In the genomic region with DNA sequence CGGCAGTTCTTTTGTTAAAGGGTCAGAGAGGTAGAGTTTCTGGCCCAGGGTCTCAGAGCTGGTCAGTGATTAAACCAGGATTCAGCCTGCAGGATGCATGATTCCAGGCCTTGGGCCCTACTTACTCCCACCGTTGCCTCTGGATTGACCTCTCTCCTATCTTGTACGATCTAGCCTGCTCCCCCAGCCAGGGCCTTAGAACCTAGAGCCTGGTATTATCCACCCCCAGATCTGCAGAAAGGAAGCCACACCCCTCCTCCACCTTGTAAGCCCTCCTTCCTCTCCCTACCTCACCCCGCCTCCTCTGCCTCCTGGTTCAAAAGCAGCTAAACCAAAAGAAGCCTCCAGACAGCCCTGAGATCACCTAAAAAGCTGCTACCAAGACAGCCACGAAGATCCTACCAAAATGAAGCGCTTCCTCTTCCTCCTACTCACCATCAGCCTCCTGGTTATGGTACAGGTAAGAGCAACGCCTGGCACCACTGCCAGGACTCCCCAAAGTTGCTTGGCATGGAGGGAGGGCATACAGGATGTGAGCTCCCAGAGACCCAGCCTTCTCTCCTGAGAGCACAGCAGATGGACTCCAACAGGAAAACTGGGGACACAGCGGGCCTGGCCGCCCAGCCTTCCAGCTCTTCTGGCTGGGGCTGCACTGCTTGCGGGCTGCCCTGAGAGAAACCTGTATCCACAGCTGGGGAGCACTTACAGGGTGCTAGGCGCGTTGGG, we compare ENCODE assay signal across 8 cellular contexts. TPM values are rescaled to one million over a fixed set of nuclear protein-coding genes. Genes with fewer than 3 reads are reported as not detected.
A peak's percentile ranks its signal among the peaks of the same experiment; 100 is the strongest.
DNase-seq lines count a peak whose midpoint lies in the region; ATAC-seq and TF ChIP-seq lines count a peak whose summit lies in the region.

A gene with protein sequence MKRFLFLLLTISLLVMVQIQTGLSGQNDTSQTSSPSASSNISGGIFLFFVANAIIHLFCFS (plus strand): TSS at position 347 of the 726 bp plus-strand sequence. CDS start 60 bp downstream, at position 407.

- TF ChIP-seq POLR2A in thyroid gland (IDR thresholded peaks at IDR 0.05), result no peak

- no peaks in the 10 kb centered on the region for H3K9me3 ChIP-seq in thyroid gland

- H3K27me3 ChIP-seq in thyroid gland, result no peaks in the 10 kb centered on the region

- H3K27ac Mint-ChIP-seq in glutamatergic neuron (ENCODE audit: unreplicated experiment), result peak within 1 kb of the TSS; percentile 13

- intact Hi-C loops in thyroid gland (cut with DNase I), result no loop called here

- ATAC-seq in HG02870 (IDR thresholded peaks at IDR 0.05; ENCODE audit: unreplicated experiment), result peak; percentile 30

- peak; percentile 95 for DNase-seq in CMK (ENCODE audit: low read depth)
- peak; percentile 54 for DNase-seq in activated CD4-positive, alpha-beta T cell treated with anti-CD3 and anti-CD28 coated beads for 1 hour
- DNase-seq in glutamatergic neuron, result no peak
- DNase-seq in stimulated activated CD8-positive, alpha-beta memory T cell treated with anti-CD3 and anti-CD28 coated beads, Interleukin-4, amount 100 ng/mL, for 24 hours (ENCODE audit: low read depth), result peak; percentile 64
- DNase-seq in occipital lobe (lab: John Stamatoyannopoulos, UW), result no peak
- DNase-seq in thyroid gland, result no peak
- DNase-seq in AML-193 (lab: John Stamatoyannopoulos, UW), result no peak

- no peak for TF ChIP-seq CTCF in glutamatergic neuron (IDR thresholded peaks at IDR 0.05; ENCODE audit: partially characterized antibody, unreplicated experiment)
- no peak for TF ChIP-seq CTCF in thyroid gland (IDR thresholded peaks at IDR 0.05)

- 72 to 83% methylated on average over 12 of the region's 12 CpGs for WGBS in thyroid gland, 2 donors

- H3K4me1 Mint-ChIP-seq in glutamatergic neuron (ENCODE audit: low read depth, unreplicated experiment), result peaks cover 7% of the 10 kb centered on the region

- H3K27ac ChIP-seq in thyroid gland, result no peak within 1 kb of the TSS

- H3K9me3 Mint-ChIP-seq in glutamatergic neuron (ENCODE audit: unreplicated experiment), result no peaks in the 10 kb centered on the region

- peaks cover 2% of the 10 kb centered on the region for H3K27me3 Mint-ChIP-seq in glutamatergic neuron (ENCODE audit: unreplicated experiment)

- no peaks in the 10 kb centered on the region for H3K36me3 ChIP-seq in thyroid gland

- peaks cover 0 to 8% of the 10 kb centered on the region in 2 donors for H3K4me1 ChIP-seq in thyroid gland

- H3K4me3 ChIP-seq in thyroid gland (replicated peaks in 1 of 3), result no peak within 1 kb of the TSS

- no peaks in the 10 kb centered on the region for H3K36me3 Mint-ChIP-seq in glutamatergic neuron (ENCODE audit: unreplicated experiment)

- H3K4me3 Mint-ChIP-seq in glutamatergic neuron (ENCODE audit: unreplicated experiment), result peak within 1 kb of the TSS; percentile 3

RNA-seq across cellular contexts. Expression of the gene that starts here (rescaled TPM):
- total RNA-seq in glutamatergic neuron (ENCODE audit: unreplicated experiment), result 2.8 TPM
- 1.1 TPM for total RNA-seq in occipital lobe
- 10 to 100 TPM in 1 of 4 donors, 1 to 10 TPM in 1, not detected in 2; 3.0 to 12.3 TPM for total RNA-seq in thyroid gland

Comparison
In these comparisons a context has a peak if more than half of its experiments do, and no peak if none do; other contexts are left out.
1. DNase-seq: peak in CMK (single experiment), activated CD4-positive, alpha-beta T cell treated with anti-CD3 and anti-CD28 coated beads for 1 hour (single experiment) and stimulated activated CD8-positive, alpha-beta memory T cell treated with anti-CD3 and anti-CD28 coated beads, Interleukin-4, amount 100 ng/mL, for 24 hours (single experiment); none in glutamatergic neuron (single experiment), occipital lobe (single experiment), thyroid gland (0 of 2) and AML-193 (0 of 2).